ENCODE assay signal across 1 cellular context in the genomic region with DNA sequence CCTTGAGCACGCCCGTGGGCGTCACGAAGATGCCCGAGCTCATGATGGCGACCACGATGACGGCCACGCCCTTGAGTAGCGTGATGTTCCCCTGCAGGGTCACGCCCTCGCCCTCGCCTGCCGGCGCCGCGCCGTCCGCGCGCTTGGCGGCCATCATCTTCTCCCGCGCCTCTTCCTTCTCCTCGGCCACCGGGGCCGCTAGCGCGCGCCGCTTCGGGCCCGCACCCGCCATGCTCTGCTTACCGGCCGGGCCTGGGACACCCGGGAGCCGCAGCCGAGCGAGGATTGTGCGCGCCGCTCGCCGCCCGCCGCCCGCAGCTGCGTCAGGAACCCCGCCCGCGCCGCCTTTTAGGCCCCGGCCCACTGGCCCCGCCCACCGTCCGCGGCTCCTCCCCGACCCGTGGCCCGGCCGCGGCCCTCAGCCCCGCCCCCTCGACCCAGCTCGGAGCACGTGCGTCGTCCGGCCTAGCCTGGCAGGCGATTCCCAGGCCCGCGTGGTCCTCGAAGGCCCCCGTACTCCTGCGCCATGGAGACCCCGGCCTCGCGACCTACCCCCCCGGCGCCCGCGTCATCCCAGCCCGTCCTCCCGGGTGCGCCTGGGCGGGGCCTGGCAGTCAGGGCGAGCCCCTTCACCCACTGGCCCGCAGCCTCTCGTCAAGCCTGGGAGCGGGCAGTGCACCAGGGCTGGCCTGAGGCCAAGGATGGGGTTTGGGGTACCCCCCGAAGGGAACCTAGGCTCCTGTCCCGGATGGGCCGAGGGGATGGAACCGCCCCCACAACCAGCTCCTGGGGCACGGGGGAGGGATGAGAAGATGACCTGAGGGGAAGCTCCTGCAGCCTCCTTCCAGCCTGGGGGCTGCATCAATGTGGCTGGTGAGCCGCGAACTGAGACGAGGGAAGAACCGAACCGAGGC.
A peak's percentile ranks its signal among the peaks of the same experiment; 100 is the strongest.
TF ChIP-seq lines count a peak whose summit lies in the region.

No MANE protein-coding gene starts in this region.

TF ChIP-seq in HepG2, 621 proteins besides CTCF, POLR2A, EP300 and RAD21 (continued from another document and continues in another):
- TF ChIP-seq GLI4 (CRISPR knock-in tag; IDR thresholded peaks at IDR 0.05; ENCODE audit: borderline replicate concordance) (peak; percentile 96; the same call in 1 of the 2 replicates), POLR2G (IDR thresholded peaks at IDR 0.05; ENCODE audit: low read depth, low read length) (peak; percentile 98), SKI (IDR thresholded peaks at IDR 0.05; ENCODE audit: partially characterized antibody) (peak; percentile 90), ZMYM4 (CRISPR knock-in tag; IDR thresholded peaks at IDR 0.05) (peak; percentile 85), ZC3H13 (CRISPR knock-in tag; IDR thresholded peaks at IDR 0.05) (peak; percentile 98), ZFAT (CRISPR knock-in tag; conservative IDR thresholded peaks at IDR 0.05) (peak; percentile 91), ZNF547 (CRISPR knock-in tag; IDR thresholded peaks at IDR 0.05) (peak; percentile 98), KDM5A (IDR thresholded peaks at IDR 0.05; ENCODE audit: borderline replicate concordance, low read length) (peak; percentile 77), ZNF44 (CRISPR knock-in tag; IDR thresholded peaks at IDR 0.05) (peak; percentile 98; the same call in 1 of the 2 replicates), ZNF598 (CRISPR knock-in tag; IDR thresholded peaks at IDR 0.05; ENCODE audit: borderline replicate concordance) (peak; percentile 88; the same call in 1 of the 2 replicates), ZNF30 (CRISPR knock-in tag; IDR thresholded peaks at IDR 0.05) (peak; percentile 93; the same call in 1 of the 2 replicates), ZNF549 (CRISPR knock-in tag; IDR thresholded peaks at IDR 0.05) (peak; percentile 81; the same call in 1 of the 2 replicates), NFKB2 (CRISPR knock-in tag; IDR thresholded peaks at IDR 0.05; ENCODE audit: borderline replicate concordance) (peak; percentile 99), KDM1A (CRISPR knock-in tag; IDR thresholded peaks at IDR 0.05) (peak; percentile 79), FOXA3 (CRISPR knock-in tag; IDR thresholded peaks at IDR 0.05) (peak; percentile 87), KLF16 (CRISPR knock-in tag; IDR thresholded peaks at IDR 0.05) (peak in 1 of 2 experiments; percentile 100; a peak in 2 of 4 replicates), ZNF775 (CRISPR knock-in tag; IDR thresholded peaks at IDR 0.05; ENCODE audit: borderline replicate concordance) (peak; percentile 73; the same call in 1 of the 2 replicates), ZNF879 (CRISPR knock-in tag; IDR thresholded peaks at IDR 0.05) (peak; percentile 98), ZNF331 (CRISPR knock-in tag; IDR thresholded peaks at IDR 0.05) (peak; percentile 98), SAFB2 (CRISPR knock-in tag; IDR thresholded peaks at IDR 0.05; ENCODE audit: borderline replicate concordance, low read depth) (peak; percentile 99), MZF1 (CRISPR knock-in tag; IDR thresholded peaks at IDR 0.05; ENCODE audit: borderline replicate concordance) (peak; percentile 72; the same call in 1 of the 2 replicates), JARID2 (CRISPR knock-in tag; IDR thresholded peaks at IDR 0.05; ENCODE audit: insufficient replicate concordance) (peak; percentile 82), ZFP82 (CRISPR knock-in tag; IDR thresholded peaks at IDR 0.05; ENCODE audit: borderline replicate concordance) (peak; percentile 99; the same call in 1 of the 2 replicates), SATB2 (CRISPR knock-in tag; IDR thresholded peaks at IDR 0.05) (peak; percentile 98), CENPT (CRISPR knock-in tag; IDR thresholded peaks at IDR 0.05; ENCODE audit: low read depth) (peak; percentile 97)
- TF ChIP-seq, protein P1, sequence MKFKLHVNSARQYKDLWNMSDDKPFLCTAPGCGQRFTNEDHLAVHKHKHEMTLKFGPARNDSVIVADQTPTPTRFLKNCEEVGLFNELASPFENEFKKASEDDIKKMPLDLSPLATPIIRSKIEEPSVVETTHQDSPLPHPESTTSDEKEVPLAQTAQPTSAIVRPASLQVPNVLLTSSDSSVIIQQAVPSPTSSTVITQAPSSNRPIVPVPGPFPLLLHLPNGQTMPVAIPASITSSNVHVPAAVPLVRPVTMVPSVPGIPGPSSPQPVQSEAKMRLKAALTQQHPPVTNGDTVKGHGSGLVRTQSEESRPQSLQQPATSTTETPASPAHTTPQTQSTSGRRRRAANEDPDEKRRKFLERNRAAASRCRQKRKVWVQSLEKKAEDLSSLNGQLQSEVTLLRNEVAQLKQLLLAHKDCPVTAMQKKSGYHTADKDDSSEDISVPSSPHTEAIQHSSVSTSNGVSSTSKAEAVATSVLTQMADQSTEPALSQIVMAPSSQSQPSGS (CRISPR knock-in tag; IDR thresholded peaks at IDR 0.05), result peak; percentile 92
- TF ChIP-seq, protein P2, sequence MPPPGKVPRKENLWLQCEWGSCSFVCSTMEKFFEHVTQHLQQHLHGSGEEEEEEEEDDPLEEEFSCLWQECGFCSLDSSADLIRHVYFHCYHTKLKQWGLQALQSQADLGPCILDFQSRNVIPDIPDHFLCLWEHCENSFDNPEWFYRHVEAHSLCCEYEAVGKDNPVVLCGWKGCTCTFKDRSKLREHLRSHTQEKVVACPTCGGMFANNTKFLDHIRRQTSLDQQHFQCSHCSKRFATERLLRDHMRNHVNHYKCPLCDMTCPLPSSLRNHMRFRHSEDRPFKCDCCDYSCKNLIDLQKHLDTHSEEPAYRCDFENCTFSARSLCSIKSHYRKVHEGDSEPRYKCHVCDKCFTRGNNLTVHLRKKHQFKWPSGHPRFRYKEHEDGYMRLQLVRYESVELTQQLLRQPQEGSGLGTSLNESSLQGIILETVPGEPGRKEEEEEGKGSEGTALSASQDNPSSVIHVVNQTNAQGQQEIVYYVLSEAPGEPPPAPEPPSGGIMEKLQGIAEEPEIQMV (CRISPR knock-in tag; IDR thresholded peaks at IDR 0.05; ENCODE audit: low read depth), result peak; percentile 98
- TF ChIP-seq, protein P3, sequence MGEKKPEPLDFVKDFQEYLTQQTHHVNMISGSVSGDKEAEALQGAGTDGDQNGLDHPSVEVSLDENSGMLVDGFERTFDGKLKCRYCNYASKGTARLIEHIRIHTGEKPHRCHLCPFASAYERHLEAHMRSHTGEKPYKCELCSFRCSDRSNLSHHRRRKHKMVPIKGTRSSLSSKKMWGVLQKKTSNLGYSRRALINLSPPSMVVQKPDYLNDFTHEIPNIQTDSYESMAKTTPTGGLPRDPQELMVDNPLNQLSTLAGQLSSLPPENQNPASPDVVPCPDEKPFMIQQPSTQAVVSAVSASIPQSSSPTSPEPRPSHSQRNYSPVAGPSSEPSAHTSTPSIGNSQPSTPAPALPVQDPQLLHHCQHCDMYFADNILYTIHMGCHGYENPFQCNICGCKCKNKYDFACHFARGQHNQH (CRISPR knock-in tag; IDR thresholded peaks at IDR 0.05), result peak; percentile 99
- TF ChIP-seq, protein P4, sequence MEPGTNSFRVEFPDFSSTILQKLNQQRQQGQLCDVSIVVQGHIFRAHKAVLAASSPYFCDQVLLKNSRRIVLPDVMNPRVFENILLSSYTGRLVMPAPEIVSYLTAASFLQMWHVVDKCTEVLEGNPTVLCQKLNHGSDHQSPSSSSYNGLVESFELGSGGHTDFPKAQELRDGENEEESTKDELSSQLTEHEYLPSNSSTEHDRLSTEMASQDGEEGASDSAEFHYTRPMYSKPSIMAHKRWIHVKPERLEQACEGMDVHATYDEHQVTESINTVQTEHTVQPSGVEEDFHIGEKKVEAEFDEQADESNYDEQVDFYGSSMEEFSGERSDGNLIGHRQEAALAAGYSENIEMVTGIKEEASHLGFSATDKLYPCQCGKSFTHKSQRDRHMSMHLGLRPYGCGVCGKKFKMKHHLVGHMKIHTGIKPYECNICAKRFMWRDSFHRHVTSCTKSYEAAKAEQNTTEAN (CRISPR knock-in tag; conservative IDR thresholded peaks at IDR 0.05), result peak; percentile 96
- TF ChIP-seq, protein P5, sequence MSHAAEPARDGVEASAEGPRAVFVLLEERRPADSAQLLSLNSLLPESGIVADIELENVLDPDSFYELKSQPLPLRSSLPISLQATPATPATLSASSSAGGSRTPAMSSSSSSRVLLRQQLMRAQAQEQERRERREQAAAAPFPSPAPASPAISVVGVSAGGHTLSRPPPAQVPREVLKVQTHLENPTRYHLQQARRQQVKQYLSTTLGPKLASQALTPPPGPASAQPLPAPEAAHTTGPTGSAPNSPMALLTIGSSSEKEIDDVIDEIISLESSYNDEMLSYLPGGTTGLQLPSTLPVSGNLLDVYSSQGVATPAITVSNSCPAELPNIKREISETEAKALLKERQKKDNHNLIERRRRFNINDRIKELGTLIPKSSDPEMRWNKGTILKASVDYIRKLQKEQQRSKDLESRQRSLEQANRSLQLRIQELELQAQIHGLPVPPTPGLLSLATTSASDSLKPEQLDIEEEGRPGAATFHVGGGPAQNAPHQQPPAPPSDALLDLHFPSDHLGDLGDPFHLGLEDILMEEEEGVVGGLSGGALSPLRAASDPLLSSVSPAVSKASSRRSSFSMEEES (CRISPR knock-in tag; IDR thresholded peaks at IDR 0.05), result peak; percentile 99
- TF ChIP-seq, protein P6, sequence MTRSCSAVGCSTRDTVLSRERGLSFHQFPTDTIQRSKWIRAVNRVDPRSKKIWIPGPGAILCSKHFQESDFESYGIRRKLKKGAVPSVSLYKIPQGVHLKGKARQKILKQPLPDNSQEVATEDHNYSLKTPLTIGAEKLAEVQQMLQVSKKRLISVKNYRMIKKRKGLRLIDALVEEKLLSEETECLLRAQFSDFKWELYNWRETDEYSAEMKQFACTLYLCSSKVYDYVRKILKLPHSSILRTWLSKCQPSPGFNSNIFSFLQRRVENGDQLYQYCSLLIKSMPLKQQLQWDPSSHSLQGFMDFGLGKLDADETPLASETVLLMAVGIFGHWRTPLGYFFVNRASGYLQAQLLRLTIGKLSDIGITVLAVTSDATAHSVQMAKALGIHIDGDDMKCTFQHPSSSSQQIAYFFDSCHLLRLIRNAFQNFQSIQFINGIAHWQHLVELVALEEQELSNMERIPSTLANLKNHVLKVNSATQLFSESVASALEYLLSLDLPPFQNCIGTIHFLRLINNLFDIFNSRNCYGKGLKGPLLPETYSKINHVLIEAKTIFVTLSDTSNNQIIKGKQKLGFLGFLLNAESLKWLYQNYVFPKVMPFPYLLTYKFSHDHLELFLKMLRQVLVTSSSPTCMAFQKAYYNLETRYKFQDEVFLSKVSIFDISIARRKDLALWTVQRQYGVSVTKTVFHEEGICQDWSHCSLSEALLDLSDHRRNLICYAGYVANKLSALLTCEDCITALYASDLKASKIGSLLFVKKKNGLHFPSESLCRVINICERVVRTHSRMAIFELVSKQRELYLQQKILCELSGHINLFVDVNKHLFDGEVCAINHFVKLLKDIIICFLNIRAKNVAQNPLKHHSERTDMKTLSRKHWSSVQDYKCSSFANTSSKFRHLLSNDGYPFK (CRISPR knock-in tag; IDR thresholded peaks at IDR 0.05; ENCODE audit: borderline replicate concordance), result peak; percentile 79; the same call in 1 of the 2 replicates
- TF ChIP-seq, protein P7, sequence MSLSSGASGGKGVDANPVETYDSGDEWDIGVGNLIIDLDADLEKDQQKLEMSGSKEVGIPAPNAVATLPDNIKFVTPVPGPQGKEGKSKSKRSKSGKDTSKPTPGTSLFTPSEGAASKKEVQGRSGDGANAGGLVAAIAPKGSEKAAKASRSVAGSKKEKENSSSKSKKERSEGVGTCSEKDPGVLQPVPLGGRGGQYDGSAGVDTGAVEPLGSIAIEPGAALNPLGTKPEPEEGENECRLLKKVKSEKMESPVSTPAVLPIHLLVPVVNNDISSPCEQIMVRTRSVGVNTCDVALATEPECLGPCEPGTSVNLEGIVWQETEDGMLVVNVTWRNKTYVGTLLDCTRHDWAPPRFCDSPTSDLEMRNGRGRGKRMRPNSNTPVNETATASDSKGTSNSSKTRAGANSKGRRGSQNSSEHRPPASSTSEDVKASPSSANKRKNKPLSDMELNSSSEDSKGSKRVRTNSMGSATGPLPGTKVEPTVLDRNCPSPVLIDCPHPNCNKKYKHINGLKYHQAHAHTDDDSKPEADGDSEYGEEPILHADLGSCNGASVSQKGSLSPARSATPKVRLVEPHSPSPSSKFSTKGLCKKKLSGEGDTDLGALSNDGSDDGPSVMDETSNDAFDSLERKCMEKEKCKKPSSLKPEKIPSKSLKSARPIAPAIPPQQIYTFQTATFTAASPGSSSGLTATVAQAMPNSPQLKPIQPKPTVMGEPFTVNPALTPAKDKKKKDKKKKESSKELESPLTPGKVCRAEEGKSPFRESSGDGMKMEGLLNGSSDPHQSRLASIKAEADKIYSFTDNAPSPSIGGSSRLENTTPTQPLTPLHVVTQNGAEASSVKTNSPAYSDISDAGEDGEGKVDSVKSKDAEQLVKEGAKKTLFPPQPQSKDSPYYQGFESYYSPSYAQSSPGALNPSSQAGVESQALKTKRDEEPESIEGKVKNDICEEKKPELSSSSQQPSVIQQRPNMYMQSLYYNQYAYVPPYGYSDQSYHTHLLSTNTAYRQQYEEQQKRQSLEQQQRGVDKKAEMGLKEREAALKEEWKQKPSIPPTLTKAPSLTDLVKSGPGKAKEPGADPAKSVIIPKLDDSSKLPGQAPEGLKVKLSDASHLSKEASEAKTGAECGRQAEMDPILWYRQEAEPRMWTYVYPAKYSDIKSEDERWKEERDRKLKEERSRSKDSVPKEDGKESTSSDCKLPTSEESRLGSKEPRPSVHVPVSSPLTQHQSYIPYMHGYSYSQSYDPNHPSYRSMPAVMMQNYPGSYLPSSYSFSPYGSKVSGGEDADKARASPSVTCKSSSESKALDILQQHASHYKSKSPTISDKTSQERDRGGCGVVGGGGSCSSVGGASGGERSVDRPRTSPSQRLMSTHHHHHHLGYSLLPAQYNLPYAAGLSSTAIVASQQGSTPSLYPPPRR (CRISPR knock-in tag; IDR thresholded peaks at IDR 0.05; ENCODE audit: borderline replicate concordance), result peak; percentile 93
- TF ChIP-seq, protein P8, sequence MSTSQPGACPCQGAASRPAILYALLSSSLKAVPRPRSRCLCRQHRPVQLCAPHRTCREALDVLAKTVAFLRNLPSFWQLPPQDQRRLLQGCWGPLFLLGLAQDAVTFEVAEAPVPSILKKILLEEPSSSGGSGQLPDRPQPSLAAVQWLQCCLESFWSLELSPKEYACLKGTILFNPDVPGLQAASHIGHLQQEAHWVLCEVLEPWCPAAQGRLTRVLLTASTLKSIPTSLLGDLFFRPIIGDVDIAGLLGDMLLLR (CRISPR knock-in tag; IDR thresholded peaks at IDR 0.05), result peak; percentile 100
